ENCODE assay signal across 8 cellular contexts in the genomic region with DNA sequence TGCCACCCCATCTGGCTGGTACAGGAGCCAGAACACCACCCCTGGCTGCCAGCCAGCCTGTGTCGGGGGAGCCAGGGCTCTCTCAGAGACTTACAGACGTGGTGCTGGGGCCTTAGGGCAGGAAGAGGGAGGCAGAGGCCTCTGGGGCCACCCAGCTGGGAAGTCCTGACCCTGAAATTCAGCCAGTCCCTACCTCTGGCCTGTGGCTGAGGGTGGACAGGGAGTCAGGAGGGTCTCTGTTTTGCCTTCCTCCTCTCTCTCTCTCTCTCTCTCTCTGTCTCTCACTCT. TPM values are rescaled to one million over a fixed set of nuclear protein-coding genes. Genes with fewer than 3 reads are reported as not detected.
DNase-seq lines count a peak whose midpoint lies in the region; ATAC-seq and TF ChIP-seq lines count a peak whose summit lies in the region.

No MANE protein-coding gene starts in this region.

- H3K79me2 ChIP-seq in GM23248 (ENCODE audit: insufficient read depth) = no peaks in the 10 kb centered on the region
- H3K79me2 ChIP-seq in PC-3 (ENCODE audit: low read length) = no peaks in the 10 kb centered on the region

- H3K27me3 ChIP-seq in GM23248 (replicated peaks; ENCODE audit: insufficient read depth) (no peaks in the 10 kb centered on the region), PC-3 (ENCODE audit: low read length) (no peaks in the 10 kb centered on the region)

- POLR2A ChIA-PET in PC-3 (lab: Charles Lee; ENCODE audit: unreplicated experiment) = no interaction called here

- H3K4me1 ChIP-seq in GM23248 (ENCODE audit: insufficient read depth) = peaks cover 60% of the 10 kb centered on the region
- H3K4me1 ChIP-seq in PC-3 (ENCODE audit: insufficient read depth, low read length) = peaks cover 44% of the 10 kb centered on the region

- H3K27ac ChIP-seq in GM23248 = peak overlapping the region; percentile 99
- no peak overlapping the region for H3K27ac ChIP-seq in PC-3 (ENCODE audit: low read length)
- H3K27ac ChIP-seq in skin epidermis = peak overlapping the region in 16 of 21 experiments; percentile 8 to 90 (median 75)

- H3K9ac ChIP-seq in GM23248 (peak overlapping the region; percentile 84), PC-3 (ENCODE audit: low read length) (no peak overlapping the region)

- H3K9me2 ChIP-seq in GM23248 (ENCODE audit: insufficient read depth) = no peaks in the 10 kb centered on the region
- no peaks in the 10 kb centered on the region for H3K9me2 ChIP-seq in PC-3 (replicated peaks; ENCODE audit: low read length)

- DNase-seq in GM23248 (peak; percentile 68), PC-3 (peak; percentile 45), left ventricle myocardium superior (peak; percentile 91), SIG-M5 (lab: John Stamatoyannopoulos, UW) (no peak), T-helper 2 cell (no peak)

- H4K20me1 ChIP-seq in GM23248 (ENCODE audit: insufficient read depth) (no peaks in the 10 kb centered on the region), PC-3 (ENCODE audit: low read length) (no peaks in the 10 kb centered on the region)

- TF ChIP-seq CTCF in PC-3 (conservative IDR thresholded peaks at IDR 0.05; ENCODE audit: low read depth, low read length) = no peak

- WGBS in GM23248 (ENCODE audit: low coverage in 1 of 2, low lambda C conversion rate in 2 of 2, missing lambda C conversion rate in 2 of 2), 2 experiments = 38 to 56% methylated on average over 2 of the region's 2 CpGs

- CTCF ChIA-PET in PC-3 (lab: Charles Lee) = interaction anchor here (1.7 kb wide), 1 partner anchor 53 kb away, joined by 6 read pairs; no protein-coding TSS in a partner anchor

- peak overlapping the region; percentile 63 for H3K4me2 ChIP-seq in GM23248 (ENCODE audit: unreplicated experiment)
- peak overlapping the region; percentile 75; the same call in 1 of the 2 replicates for H3K4me2 ChIP-seq in PC-3 (ENCODE audit: low read length)

- intact Hi-C loops in PC-3 (cut with micrococcal nuclease) = loop anchor here (10.0 kb wide), 1 partner anchor 190 kb away; no protein-coding TSS in a partner anchor
- intact Hi-C loops in left ventricle myocardium superior (cut with micrococcal nuclease) = loop anchor here (10.0 kb wide), 1 partner anchor 50 kb away; a partner anchor contains a TSS

- no TSS peak for BruUV-seq in PC-3 (replicated peaks; lab: Mats Ljungman, UMichigan)

- H2AFZ ChIP-seq in GM23248 (peak overlapping the region; percentile 71), PC-3 (ENCODE audit: low read length) (peak overlapping the region; percentile 56)

- no peak for ATAC-seq in PC-3
- peak; percentile 72 for ATAC-seq in left ventricle myocardium superior
- no peak for ATAC-seq in HG03378 (IDR thresholded peaks at IDR 0.05; ENCODE audit: unreplicated experiment)
- no peak for ATAC-seq in GM19324 (IDR thresholded peaks at IDR 0.05; ENCODE audit: low FRiP score, unreplicated experiment)

- H3F3A ChIP-seq in GM23248 (ENCODE audit: insufficient read depth) (peaks cover 23% of the 10 kb centered on the region), PC-3 (ENCODE audit: low read length, unreplicated experiment) (no peaks in the 10 kb centered on the region)

- no peak overlapping the region for H3K4me3 ChIP-seq in GM23248
- H3K4me3 ChIP-seq in PC-3 (ENCODE audit: low read length) = no peak overlapping the region
- no peak overlapping the region for H3K4me3 ChIP-seq in skin epidermis

- in situ Hi-C loops in GM23248 (cut with MboI) = no loop called here

- H3K9me3 ChIP-seq in GM23248 (ENCODE audit: low read depth) (no peaks in the 10 kb centered on the region), PC-3 (ENCODE audit: low read length) (no peaks in the 10 kb centered on the region)

- H3K36me3 ChIP-seq in GM23248 (ENCODE audit: low read depth) (no peaks in the 10 kb centered on the region), PC-3 (ENCODE audit: low read depth, low read length) (no peaks in the 10 kb centered on the region)

RNA-seq across cellular contexts. Expression of a gene that starts 52.5 kb away (rescaled TPM):
- 8.6 and 10.3 TPM in 2 replicates for total RNA-seq in GM23248 (2014; rRNA removed; shearing (Covaris generic))
- 2.2 and 2.7 TPM in 2 replicates for polyA plus RNA-seq in GM23248 (2016; fragmentation: Nextera tagmentation; extraction: Ambion mirVana)
- total RNA-seq in PC-3 (2014; rRNA removed) = 4.4 and 10.1 TPM in 2 replicates
- total RNA-seq in left ventricle myocardium superior = 15.9 TPM

Comparison
In these comparisons a context has a peak if more than half of its experiments do, and no peak if none do; other contexts are left out.
1. DNase-seq: peak in GM23248 (single experiment), PC-3 (single experiment) and left ventricle myocardium superior (single experiment); none in SIG-M5 (single experiment) and T-helper 2 cell (0 of 5).